Comparison of ENCODE assay signal across 8 cellular contexts in the genomic region with DNA sequence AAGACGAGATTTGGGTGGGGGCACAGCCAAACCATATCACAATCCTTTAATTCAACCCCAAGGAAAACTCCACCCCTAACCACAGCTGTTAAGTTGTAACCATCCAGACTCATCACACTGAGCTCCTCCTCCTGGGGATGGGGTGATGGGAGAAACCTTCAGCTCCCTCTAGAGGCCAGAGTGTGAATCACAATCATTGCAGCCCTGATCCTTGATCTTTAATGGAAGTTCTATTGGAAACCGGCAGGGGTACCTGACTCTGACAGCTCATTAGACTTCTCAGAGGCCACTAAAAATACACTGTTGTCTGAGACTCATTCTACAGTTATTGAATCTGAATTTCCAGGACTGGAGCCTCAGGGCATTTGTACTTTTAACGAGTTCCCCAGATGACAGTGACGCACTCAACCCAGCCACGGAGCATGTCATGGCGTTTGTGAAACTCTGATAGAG.
DNase-seq lines count a peak whose midpoint lies in the region; ATAC-seq and TF ChIP-seq lines count a peak whose summit lies in the region.

No MANE protein-coding gene starts in this region.

- H3K79me2 ChIP-seq in fibroblast of lung (ENCODE audit: control insufficient read depth, insufficient read depth, low read length) = no peaks in the 10 kb centered on the region

- peak; percentile 49 for DNase-seq in activated CD4-positive, alpha-beta T cell treated with anti-CD3 and anti-CD28 coated beads for 48 hours
- DNase-seq in activated CD4-positive, alpha-beta T cell treated with anti-CD3 and anti-CD28 coated beads for 1 hour = no peak
- peak; percentile 66 for DNase-seq in KBM-7
- DNase-seq in RPMI8226 = peak; percentile 76
- DNase-seq in fibroblast of lung (ENCODE audit: low read depth in 2 of 2) = peak in 1 of 2 donors; percentile 2
- DNase-seq in pons (ENCODE audit: low spot score) = peak; percentile 86

- H3K9me3 ChIP-seq in fibroblast of lung (ENCODE audit: control insufficient read depth, insufficient read depth, low read depth, low read length) = no peaks in the 10 kb centered on the region

- H3K27me3 ChIP-seq in fibroblast of lung (ENCODE audit: control insufficient read depth, insufficient read depth, low read length) = no peaks in the 10 kb centered on the region

- no peak overlapping the region for H3K27ac ChIP-seq in fibroblast of lung (ENCODE audit: insufficient read depth, low read length)

- H3K4me1 ChIP-seq in fibroblast of lung (ENCODE audit: control insufficient read depth, extremely low read depth, insufficient read depth, low read length) = no peaks in the 10 kb centered on the region

- no peak overlapping the region for H3K9ac ChIP-seq in fibroblast of lung (ENCODE audit: insufficient read depth, low read length)

- peak; percentile 27 to 43 for TF ChIP-seq CTCF in fibroblast of lung (conservative IDR thresholded peaks at IDR 0.05 in 1 of 2, IDR thresholded peaks at IDR 0.05 in 1 of 2; ENCODE audit: low read depth in 1 of 2, low read length in 2 of 2)

- ATAC-seq in GM18502 (IDR thresholded peaks at IDR 0.05; ENCODE audit: poor library complexity, unreplicated experiment) (no peak), HG03135 (IDR thresholded peaks at IDR 0.05; ENCODE audit: unreplicated experiment) (no peak)

- in situ Hi-C loops in KBM-7 (cut with MboI; ENCODE audit: low pct_unique_long_range_greater_than_20kb, low sequenced_read_pairs) = no loop called here

- H3K36me3 ChIP-seq in fibroblast of lung (ENCODE audit: control insufficient read depth, insufficient read depth, low read length) = no peaks in the 10 kb centered on the region

- H2AFZ ChIP-seq in fibroblast of lung (ENCODE audit: low read length) = no peak overlapping the region

- no peaks in the 10 kb centered on the region for H4K20me1 ChIP-seq in fibroblast of lung (ENCODE audit: control insufficient read depth, extremely low read depth, insufficient read depth, low read length)

- no peak overlapping the region for H3K4me2 ChIP-seq in fibroblast of lung (ENCODE audit: extremely low read depth, insufficient read depth, low read length)

- no peak overlapping the region for H3K4me3 ChIP-seq in fibroblast of lung (replicated peaks in 1 of 4; ENCODE audit: control extremely low read depth in 1 of 4, insufficient read depth in 1 of 4, low read depth in 3 of 4, low read length in 4 of 4)
